In the genomic region with DNA sequence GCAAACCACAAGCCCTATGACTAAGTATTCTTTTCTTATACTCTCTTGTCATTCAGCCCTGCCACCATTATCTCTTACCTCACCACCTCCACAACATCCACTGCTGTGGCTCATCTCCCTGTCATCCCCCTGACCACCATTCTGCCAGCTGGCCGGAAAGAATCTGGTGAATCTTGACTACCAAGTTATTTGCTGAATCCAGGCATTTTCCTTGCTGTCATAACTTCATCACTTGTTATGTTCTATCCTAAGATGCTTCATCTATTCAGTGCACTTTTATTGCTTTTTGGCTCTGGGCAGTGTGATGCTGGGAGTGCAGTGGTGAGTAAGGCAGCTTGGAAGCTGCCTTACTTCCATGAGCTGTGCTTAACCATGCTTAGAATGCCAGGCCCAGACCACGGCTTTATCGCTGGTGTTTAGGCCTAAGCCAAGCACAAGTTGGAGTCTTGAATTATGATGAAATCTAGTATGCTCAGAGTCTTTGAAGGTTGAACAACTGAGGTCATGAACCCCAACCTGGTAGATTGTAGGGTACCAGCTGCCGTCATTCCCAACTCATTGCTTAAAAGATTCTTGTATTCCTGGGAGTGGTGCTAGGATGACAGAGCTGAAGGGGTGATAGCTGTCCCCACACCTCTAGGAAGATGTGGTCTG, we compare ENCODE assay signal across 12 cellular contexts. TPM values are rescaled to one million over a fixed set of nuclear protein-coding genes. Genes with fewer than 3 reads are reported as not detected.
DNase-seq lines count a peak whose midpoint lies in the region; FAIRE-seq and TF ChIP-seq lines count a peak whose summit lies in the region.
"Had no signal": no experiment of that assay in that cellular context is flagged by ENCODE, and none has a peak within 500 bp of the region (broad histone marks: within the 10 kb centered on the region; RNA-seq: fewer than 3 reads in every experiment).

No MANE protein-coding gene starts in this region.

- H3K4me2 ChIP-seq in keratinocyte (ENCODE audit: control insufficient read depth, extremely low read depth, insufficient read depth, low read depth, low read length): no peak overlapping the region

- H3K9ac ChIP-seq in keratinocyte (ENCODE audit: control insufficient read depth, extremely low read depth, insufficient read depth, low read length): peak overlapping the region; percentile 32

- no peak for TF ChIP-seq EP300 in sigmoid colon (IDR thresholded peaks at IDR 0.05)
- no peak for TF ChIP-seq EP300 in transverse colon (IDR thresholded peaks at IDR 0.05; ENCODE audit: low read depth)

- H3K4me1 ChIP-seq in keratinocyte (ENCODE audit: control insufficient read depth, extremely low read depth, insufficient read depth, low read length) (peaks cover 19% of the 10 kb centered on the region), sigmoid colon (peaks cover 0 to 17% (median 8%) of the 10 kb centered on the region in 4 donors), transverse colon (peaks cover 0 to 5% (median 2%) of the 10 kb centered on the region in 4 donors)

- no peaks in the 10 kb centered on the region for H3K27me3 ChIP-seq in keratinocyte (ENCODE audit: control insufficient read depth, extremely low read depth, insufficient read depth, low read length)
- no peaks in the 10 kb centered on the region for H3K27me3 ChIP-seq in sigmoid colon
- H3K27me3 ChIP-seq in transverse colon: no peaks in the 10 kb centered on the region

- no peaks in the 10 kb centered on the region for H3K9me1 ChIP-seq in keratinocyte (ENCODE audit: control insufficient read depth, extremely low read depth, insufficient read depth, low read length)

- in situ Hi-C loops in astrocyte of the cerebellum (cut with HindIII; ENCODE audit: low sequenced_read_pairs): no loop called here
- in situ Hi-C loops in transverse colon (cut with MboI; ENCODE audit: low pct_ligation_motif_present in 1 of 4, low pct_unique_long_range_greater_than_20kb in 1 of 4, low sequenced_read_pairs in 3 of 4): loop anchor here in 1 of 4 donors (25.0 kb wide), 1 partner anchor 88 kb away; a partner anchor contains a TSS

- no peaks in the 10 kb centered on the region for H3K79me2 ChIP-seq in keratinocyte (ENCODE audit: control insufficient read depth, insufficient read depth, low read length)

- peak; percentile 96 for FAIRE-seq in keratinocyte (lab: Jason Lieb, UNC)

- H3K4me3 ChIP-seq in astrocyte of the cerebellum (ENCODE audit: low read depth, low read length) (no peak overlapping the region), keratinocyte (ENCODE audit: control insufficient read depth in 2 of 3, extremely low read depth in 1 of 3, insufficient read depth in 2 of 3, low read depth in 1 of 3, low read length in 3 of 3) (no peak overlapping the region), sigmoid colon (no peak overlapping the region), transverse colon (no peak overlapping the region)

- H2AFZ ChIP-seq in keratinocyte (ENCODE audit: control insufficient read depth, low read length): no peak overlapping the region

- H4K20me1 ChIP-seq in keratinocyte (ENCODE audit: control insufficient read depth, extremely low read depth, insufficient read depth, low read length): no peaks in the 10 kb centered on the region

- peak overlapping the region; percentile 47 for H3K27ac ChIP-seq in keratinocyte (ENCODE audit: control insufficient read depth, insufficient read depth, low read length)
- H3K27ac ChIP-seq in sigmoid colon: no peak overlapping the region
- no peak overlapping the region for H3K27ac ChIP-seq in transverse colon

- DNase-seq in AG08395 (ENCODE audit: low spot score) (peak; percentile 94), HCEC 1CT (peak; percentile 98), astrocyte of the cerebellum (ENCODE audit: low read depth) (peak; percentile 71), keratinocyte (ENCODE audit: low read depth, low spot score) (peak; percentile 80), sigmoid colon (no peak), iPS-NIHi11 (ENCODE audit: low spot score) (no peak), transverse colon (no peak), NCI-H2196 treated with DMSO at 0.1 percent for 48 hours (lab: John Stamatoyannopoulos, UW; ENCODE audit: unreplicated experiment) (no peak)
- DNase-seq: activated CD8-positive, alpha-beta memory T cell treated with anti-CD3 and anti-CD28 coated beads, Interleukin-2, amount 50 U/mL, for 4 hours; Caco-2; naive thymus-derived CD4-positive, alpha-beta T cell; NCI-H748 treated with DMSO at 0.1 percent for 48 hours had no signal

- TF ChIP-seq CTCF in astrocyte of the cerebellum (IDR thresholded peaks at IDR 0.05; ENCODE audit: low read depth, low read length, missing control alignments) (no peak), keratinocyte (optimal IDR thresholded peaks at IDR 0.05 in 1 of 3, IDR thresholded peaks at IDR 0.05 in 1 of 3, conservative IDR thresholded peaks at IDR 0.05 in 1 of 3; ENCODE audit: extremely low read depth in 1 of 3, insufficient read depth in 2 of 3, low read length in 3 of 3) (no peak), sigmoid colon (IDR thresholded peaks at IDR 0.05) (no peak), transverse colon (IDR thresholded peaks at IDR 0.05) (no peak)

- dilution Hi-C loops in keratinocyte (cut with MboI; ENCODE audit: extremely low pct_ligation_motif_present, low sequenced_read_pairs): no loop called here

- WGBS in sigmoid colon, 2 donors: 96% methylated on average over 4 of the region's 4 CpGs
- 93 to 100% methylated on average over 1 to 4 of the region's 4 CpGs for WGBS in transverse colon (ENCODE audit: low coverage in 1 of 2), 2 donors

- H3K36me3 ChIP-seq in keratinocyte (ENCODE audit: control insufficient read depth in 2 of 2, extremely low read depth in 1 of 2, insufficient read depth in 2 of 2, low read length in 2 of 2): peaks cover 3% of the 10 kb centered on the region in 2 experiments
- peaks cover 0 to 38% (median 7%) of the 10 kb centered on the region in 4 donors for H3K36me3 ChIP-seq in sigmoid colon
- H3K36me3 ChIP-seq in transverse colon: no peaks in the 10 kb centered on the region

- intact Hi-C loops in sigmoid colon (cut with DNase I) (no loop called here), transverse colon (cut with DNase I; ENCODE audit: low total_unique reads) (no loop called here)

- H3K9me3 ChIP-seq in keratinocyte (ENCODE audit: control insufficient read depth, low read depth, low read length): no peaks in the 10 kb centered on the region
- H3K9me3 ChIP-seq in sigmoid colon: no peaks in the 10 kb centered on the region
- H3K9me3 ChIP-seq in transverse colon: no peaks in the 10 kb centered on the region
- H3K9me3 ChIP-seq: Caco-2 had no signal

- no peak for TF ChIP-seq POLR2A in sigmoid colon (IDR thresholded peaks at IDR 0.05)
- no peak for TF ChIP-seq POLR2A in transverse colon (IDR thresholded peaks at IDR 0.05)

RNA-seq across cellular contexts. Expression of a gene that starts 27.0 kb away (rescaled TPM):
- 4.6 to 7.7 TPM (median 7.0 TPM) in 3 replicates for polyA plus RNA-seq in keratinocyte
- polyA plus RNA-seq in keratinocyte (2011; ENCODE audit: low read depth): 1.4 TPM
- polyA plus RNA-seq in keratinocyte (2011; cell fraction: cytosol; rRNA removed): 3.8 and 6.4 TPM in 2 replicates
- polyA plus RNA-seq in keratinocyte (2011; cell fraction: nucleus; rRNA removed): 11.2 and 11.8 TPM in 2 replicates
- 3.7 and 5.2 TPM in 2 replicates for polyA plus RNA-seq in keratinocyte (2012; ENCODE audit: low replicate concordance)
- polyA minus RNA-seq in keratinocyte: 4.9 to 9.7 TPM (median 8.8 TPM) in 3 replicates
- 3.5 TPM for polyA minus RNA-seq in keratinocyte (2011; cell fraction: cytosol; rRNA and poly(A)+ RNA removed)
- 9.9 and 14.8 TPM in 2 replicates for polyA minus RNA-seq in keratinocyte (2011; cell fraction: nucleus; rRNA and poly(A)+ RNA removed)
- 10 to 100 TPM in 2 of 4 donors, 1 to 10 TPM in 2; 7.9 to 11.0 (median 9.9) TPM for total RNA-seq in sigmoid colon
- polyA plus RNA-seq in sigmoid colon: 1 to 10 TPM; 1.8 to 6.9 (median 5.9) TPM
- 1 to 10 TPM in 3 of 4 donors, under 1 TPM in 1; 0.80 to 9.7 (median 7.1) TPM for total RNA-seq in transverse colon

Comparison
In these comparisons a context has a peak if more than half of its experiments do, and no peak if none do; other contexts are left out.
1. DNase-seq: peak in AG08395 (single experiment), HCEC 1CT (single experiment), astrocyte of the cerebellum (single experiment) and keratinocyte (single experiment); none in sigmoid colon (single experiment), iPS-NIHi11 (single experiment), transverse colon (single experiment) and NCI-H2196 treated with DMSO at 0.1 percent for 48 hours (single experiment).